Comparison of ENCODE assay signal across 1 cellular context in genomic region chr17:21214015-21214776, GRCh38.
TF ChIP-seq lines count a peak whose summit lies in the region.

A gene with protein sequence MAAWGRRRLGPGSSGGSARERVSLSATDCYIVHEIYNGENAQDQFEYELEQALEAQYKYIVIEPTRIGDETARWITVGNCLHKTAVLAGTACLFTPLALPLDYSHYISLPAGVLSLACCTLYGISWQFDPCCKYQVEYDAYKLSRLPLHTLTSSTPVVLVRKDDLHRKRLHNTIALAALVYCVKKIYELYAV (minus strand): TSS chr17:21214161. CDS start chr17:21214152, 9 bp downstream.

TF ChIP-seq in HEK293, 187 proteins besides CTCF, POLR2A, EP300 and RAD21 (continued from another document and continues in another):
- TF ChIP-seq, protein P1, sequence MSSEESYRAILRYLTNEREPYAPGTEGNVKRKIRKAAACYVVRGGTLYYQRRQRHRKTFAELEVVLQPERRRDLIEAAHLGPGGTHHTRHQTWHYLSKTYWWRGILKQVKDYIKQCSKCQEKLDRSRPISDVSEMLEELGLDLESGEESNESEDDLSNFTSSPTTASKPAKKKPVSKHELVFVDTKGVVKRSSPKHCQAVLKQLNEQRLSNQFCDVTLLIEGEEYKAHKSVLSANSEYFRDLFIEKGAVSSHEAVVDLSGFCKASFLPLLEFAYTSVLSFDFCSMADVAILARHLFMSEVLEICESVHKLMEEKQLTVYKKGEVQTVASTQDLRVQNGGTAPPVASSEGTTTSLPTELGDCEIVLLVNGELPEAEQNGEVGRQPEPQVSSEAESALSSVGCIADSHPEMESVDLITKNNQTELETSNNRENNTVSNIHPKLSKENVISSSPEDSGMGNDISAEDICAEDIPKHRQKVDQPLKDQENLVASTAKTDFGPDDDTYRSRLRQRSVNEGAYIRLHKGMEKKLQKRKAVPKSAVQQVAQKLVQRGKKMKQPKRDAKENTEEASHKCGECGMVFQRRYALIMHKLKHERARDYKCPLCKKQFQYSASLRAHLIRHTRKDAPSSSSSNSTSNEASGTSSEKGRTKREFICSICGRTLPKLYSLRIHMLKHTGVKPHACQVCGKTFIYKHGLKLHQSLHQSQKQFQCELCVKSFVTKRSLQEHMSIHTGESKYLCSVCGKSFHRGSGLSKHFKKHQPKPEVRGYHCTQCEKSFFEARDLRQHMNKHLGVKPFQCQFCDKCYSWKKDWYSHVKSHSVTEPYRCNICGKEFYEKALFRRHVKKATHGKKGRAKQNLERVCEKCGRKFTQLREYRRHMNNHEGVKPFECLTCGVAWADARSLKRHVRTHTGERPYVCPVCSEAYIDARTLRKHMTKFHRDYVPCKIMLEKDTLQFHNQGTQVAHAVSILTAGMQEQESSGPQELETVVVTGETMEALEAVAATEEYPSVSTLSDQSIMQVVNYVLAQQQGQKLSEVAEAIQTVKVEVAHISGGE (tag by site-specific recombination; conservative IDR thresholded peaks at IDR 0.05; ENCODE audit: low read depth), result peak; percentile 77
- TF ChIP-seq ZNF19 (tag by site-specific recombination; IDR thresholded peaks at IDR 0.05; ENCODE audit: low read depth), result no peak
- peak; percentile 76 for TF ChIP-seq ZBTB20 (tag by site-specific recombination; IDR thresholded peaks at IDR 0.05)
- no peak for TF ChIP-seq FEZF1 (tag by site-specific recombination; IDR thresholded peaks at IDR 0.05)
- TF ChIP-seq ZBTB7A (tag by site-specific recombination; IDR thresholded peaks at IDR 0.05; ENCODE audit: low read depth), result peak; percentile 89
- no peak for TF ChIP-seq ZNF768 (tag by site-specific recombination; IDR thresholded peaks at IDR 0.05)
- TF ChIP-seq HOXD13 (CRISPR knock-in tag; IDR thresholded peaks at IDR 0.05; ENCODE audit: borderline replicate concordance), result 0 out of 2 replicates have a peak, but pooled peaks have one; percentile 1
- no peak for TF ChIP-seq ZNF37A (tag by site-specific recombination; IDR thresholded peaks at IDR 0.05)
- TF ChIP-seq PRDM1 (tag by site-specific recombination; IDR thresholded peaks at IDR 0.05), result no peak
- TF ChIP-seq TRIM28 (IDR thresholded peaks at IDR 0.05; ENCODE audit: borderline replicate concordance, low read length), result no peak; the same call in 1 of the 2 replicates
- no peak for TF ChIP-seq ZNF211 (tag by site-specific recombination; IDR thresholded peaks at IDR 0.05; ENCODE audit: low read depth)
- no peak for TF ChIP-seq ZNF302 (tag by site-specific recombination; IDR thresholded peaks at IDR 0.05; ENCODE audit: low read depth)
- no peak for TF ChIP-seq ZNF658 (tag by site-specific recombination; IDR thresholded peaks at IDR 0.05)
- TF ChIP-seq ZBTB6 (tag by site-specific recombination; IDR thresholded peaks at IDR 0.05), result no peak
- TF ChIP-seq ZNF544 (tag by site-specific recombination; IDR thresholded peaks at IDR 0.05), result no peak
- no peak for TF ChIP-seq ZNF248 (tag by site-specific recombination; IDR thresholded peaks at IDR 0.05)
- peak; percentile 100 for TF ChIP-seq ZNF76 (tag by site-specific recombination; IDR thresholded peaks at IDR 0.05; ENCODE audit: borderline replicate concordance, low read depth)
- no peak for TF ChIP-seq ZNF416 (tag by site-specific recombination; IDR thresholded peaks at IDR 0.05)
- no peak for TF ChIP-seq ZNF549 (tag by site-specific recombination; IDR thresholded peaks at IDR 0.05)
- TF ChIP-seq ZNF223 (tag by site-specific recombination; IDR thresholded peaks at IDR 0.05), result no peak
- TF ChIP-seq ZNF560 (tag by site-specific recombination; IDR thresholded peaks at IDR 0.05; ENCODE audit: borderline replicate concordance), result no peak
- TF ChIP-seq ZEB2 (tag by site-specific recombination; IDR thresholded peaks at IDR 0.05), result no peak
- peak; percentile 20; the same call in 1 of the 2 replicates for TF ChIP-seq ZNF623 (tag by site-specific recombination; IDR thresholded peaks at IDR 0.05)
- no peak for TF ChIP-seq ZNF114 (tag by site-specific recombination; IDR thresholded peaks at IDR 0.05)
- peak; percentile 53; the same call in 1 of the 2 replicates for TF ChIP-seq KLF10 (tag by site-specific recombination; IDR thresholded peaks at IDR 0.05)
- TF ChIP-seq IKZF3 (tag by site-specific recombination; IDR thresholded peaks at IDR 0.05), result 0 out of 2 replicates have a peak, but pooled peaks have one; percentile 58
- TF ChIP-seq ZNF654 (tag by site-specific recombination; IDR thresholded peaks at IDR 0.05; ENCODE audit: low read depth), result no peak
- no peak for TF ChIP-seq MYNN (tag by site-specific recombination; IDR thresholded peaks at IDR 0.05; ENCODE audit: borderline replicate concordance)
- peak; percentile 58 for TF ChIP-seq PRDM10 (tag by site-specific recombination; IDR thresholded peaks at IDR 0.05)
- TF ChIP-seq ZBTB1 (tag by site-specific recombination; IDR thresholded peaks at IDR 0.05), result no peak
- TF ChIP-seq ZNF529 (tag by site-specific recombination; IDR thresholded peaks at IDR 0.05; ENCODE audit: insufficient replicate concordance), result no peak
- TF ChIP-seq ZNF121 (tag by site-specific recombination; IDR thresholded peaks at IDR 0.05), result peak; percentile 51; the same call in 1 of the 2 replicates
- TF ChIP-seq, protein P2, sequence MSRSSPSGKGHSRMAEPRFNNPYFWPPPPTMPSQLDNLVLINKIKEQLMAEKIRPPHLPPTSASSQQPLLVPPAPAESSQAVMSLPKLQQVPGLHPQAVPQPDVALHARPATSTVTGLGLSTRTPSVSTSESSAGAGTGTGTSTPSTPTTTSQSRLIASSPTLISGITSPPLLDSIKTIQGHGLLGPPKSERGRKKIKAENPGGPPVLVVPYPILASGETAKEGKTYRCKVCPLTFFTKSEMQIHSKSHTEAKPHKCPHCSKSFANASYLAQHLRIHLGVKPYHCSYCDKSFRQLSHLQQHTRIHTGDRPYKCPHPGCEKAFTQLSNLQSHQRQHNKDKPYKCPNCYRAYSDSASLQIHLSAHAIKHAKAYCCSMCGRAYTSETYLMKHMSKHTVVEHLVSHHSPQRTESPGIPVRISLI (tag by site-specific recombination; IDR thresholded peaks at IDR 0.05), result no peak
- TF ChIP-seq GLI4 (tag by site-specific recombination; IDR thresholded peaks at IDR 0.05), result peak; percentile 81; the same call in 1 of the 2 replicates
- no peak for TF ChIP-seq ZNF292 (tag by site-specific recombination; IDR thresholded peaks at IDR 0.05; ENCODE audit: borderline replicate concordance, low read depth)
- TF ChIP-seq ZSCAN16 (tag by site-specific recombination; IDR thresholded peaks at IDR 0.05), result no peak
- TF ChIP-seq, protein P3, sequence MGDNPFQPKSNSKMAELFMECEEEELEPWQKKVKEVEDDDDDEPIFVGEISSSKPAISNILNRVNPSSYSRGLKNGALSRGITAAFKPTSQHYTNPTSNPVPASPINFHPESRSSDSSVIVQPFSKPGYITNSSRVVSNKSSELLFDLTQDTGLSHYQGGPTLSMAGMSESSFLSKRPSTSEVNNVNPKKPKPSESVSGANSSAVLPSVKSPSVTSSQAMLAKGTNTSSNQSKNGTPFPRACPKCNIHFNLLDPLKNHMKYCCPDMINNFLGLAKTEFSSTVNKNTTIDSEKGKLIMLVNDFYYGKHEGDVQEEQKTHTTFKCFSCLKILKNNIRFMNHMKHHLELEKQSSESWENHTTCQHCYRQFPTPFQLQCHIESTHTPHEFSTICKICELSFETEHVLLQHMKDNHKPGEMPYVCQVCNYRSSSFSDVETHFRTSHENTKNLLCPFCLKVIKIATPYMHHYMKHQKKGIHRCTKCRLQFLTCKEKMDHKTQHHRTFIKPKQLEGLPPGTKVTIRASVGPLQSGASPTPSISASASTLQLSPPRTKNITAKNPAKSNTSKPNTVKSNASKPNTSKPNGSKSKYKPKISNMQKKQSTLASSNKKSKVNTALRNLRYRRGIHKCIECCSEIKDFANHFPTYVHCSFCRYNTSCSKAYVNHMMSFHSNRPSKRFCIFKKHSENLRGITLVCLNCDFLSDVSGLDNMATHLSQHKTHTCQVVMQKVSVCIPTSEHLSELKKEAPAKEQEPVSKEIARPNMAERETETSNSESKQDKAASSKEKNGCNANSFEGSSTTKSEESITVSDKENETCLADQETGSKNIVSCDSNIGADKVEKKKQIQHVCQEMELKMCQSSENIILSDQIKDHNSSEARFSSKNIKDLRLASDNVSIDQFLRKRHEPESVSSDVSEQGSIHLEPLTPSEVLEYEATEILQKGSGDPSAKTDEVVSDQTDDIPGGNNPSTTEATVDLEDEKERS (tag by site-specific recombination; IDR thresholded peaks at IDR 0.05), result no peak
- TF ChIP-seq, protein P4, sequence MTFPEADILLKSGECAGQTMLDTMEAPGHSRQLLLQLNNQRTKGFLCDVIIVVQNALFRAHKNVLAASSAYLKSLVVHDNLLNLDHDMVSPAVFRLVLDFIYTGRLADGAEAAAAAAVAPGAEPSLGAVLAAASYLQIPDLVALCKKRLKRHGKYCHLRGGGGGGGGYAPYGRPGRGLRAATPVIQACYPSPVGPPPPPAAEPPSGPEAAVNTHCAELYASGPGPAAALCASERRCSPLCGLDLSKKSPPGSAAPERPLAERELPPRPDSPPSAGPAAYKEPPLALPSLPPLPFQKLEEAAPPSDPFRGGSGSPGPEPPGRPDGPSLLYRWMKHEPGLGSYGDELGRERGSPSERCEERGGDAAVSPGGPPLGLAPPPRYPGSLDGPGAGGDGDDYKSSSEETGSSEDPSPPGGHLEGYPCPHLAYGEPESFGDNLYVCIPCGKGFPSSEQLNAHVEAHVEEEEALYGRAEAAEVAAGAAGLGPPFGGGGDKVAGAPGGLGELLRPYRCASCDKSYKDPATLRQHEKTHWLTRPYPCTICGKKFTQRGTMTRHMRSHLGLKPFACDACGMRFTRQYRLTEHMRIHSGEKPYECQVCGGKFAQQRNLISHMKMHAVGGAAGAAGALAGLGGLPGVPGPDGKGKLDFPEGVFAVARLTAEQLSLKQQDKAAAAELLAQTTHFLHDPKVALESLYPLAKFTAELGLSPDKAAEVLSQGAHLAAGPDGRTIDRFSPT (tag by site-specific recombination; IDR thresholded peaks at IDR 0.05), result peak; percentile 100
- TF ChIP-seq ZNF26 (tag by site-specific recombination; IDR thresholded peaks at IDR 0.05), result no peak
- no peak for TF ChIP-seq SALL2 (tag by site-specific recombination; IDR thresholded peaks at IDR 0.05; ENCODE audit: borderline replicate concordance)
- no peak for TF ChIP-seq ZNF785 (tag by site-specific recombination; IDR thresholded peaks at IDR 0.05)
- peak; percentile 60; the same call in 1 of the 2 replicates for TF ChIP-seq GLIS1 (tag by site-specific recombination; IDR thresholded peaks at IDR 0.05)
- no peak for TF ChIP-seq GFI1B (tag by site-specific recombination; IDR thresholded peaks at IDR 0.05)
- TF ChIP-seq ZNF280C (tag by site-specific recombination; IDR thresholded peaks at IDR 0.05), result no peak
- no peak for TF ChIP-seq ZNF664 (tag by site-specific recombination; IDR thresholded peaks at IDR 0.05)
- no peak for TF ChIP-seq ZNF133 (tag by site-specific recombination; IDR thresholded peaks at IDR 0.05)
- TF ChIP-seq ZNF48 (tag by site-specific recombination; IDR thresholded peaks at IDR 0.05), result no peak
